18 cellular contexts compared by ENCODE assay signal in genomic region chr11:115653076-115653475, GRCh38.
"Had no signal": no experiment of that assay in that cellular context is flagged by ENCODE, and none has a peak within 500 bp of the region (broad histone marks: within the 10 kb centered on the region; RNA-seq: fewer than 3 reads in every experiment).

No MANE protein-coding gene starts in this region.

- H3K9me3 ChIP-seq: heart left ventricle, left ventricle myocardium inferior, spleen, thoracic aorta, vagina had no signal

- H3K36me3 ChIP-seq: brain microvascular endothelial cell, heart left ventricle, left ventricle myocardium inferior, spleen, thoracic aorta, vagina had no signal

- ATAC-seq: activated naive CD4-positive, alpha-beta T cell treated with anti-CD3 and anti-CD28 coated beads, Interleukin-2, amount 50 U/mL, for 72 hours; effector memory CD8-positive, alpha-beta T cell; heart left ventricle; natural killer cell; WTC11 had no signal

- DNase-seq: activated T-cell treated with anti-CD3 and anti-CD28 coated beads, Interleukin-2, amount 50 U/mL, for 1 hour; aorta; brain microvascular endothelial cell; dorsolateral prefrontal cortex; effector memory CD8-positive, alpha-beta T cell; heart left ventricle; left ventricle myocardium inferior; midbrain; natural killer cell; spleen; stimulated activated CD4-positive, alpha-beta T cell treated with anti-CD3 and anti-CD28 coated beads, Interleukin-4, amount 100 ng/mL, for 1 hour; stimulated activated naive CD4-positive, alpha-beta T cell had no signal

- FAIRE-seq: colon, TTC549 had no signal

- H3K27ac ChIP-seq: brain microvascular endothelial cell, dorsolateral prefrontal cortex, heart left ventricle, left ventricle myocardium inferior, spleen, thoracic aorta, vagina had no signal

- H3K27me3 ChIP-seq: brain microvascular endothelial cell, vagina had no signal

- H3K4me1 ChIP-seq: left ventricle myocardium inferior, spleen had no signal

- H3K4me3 ChIP-seq: dorsolateral prefrontal cortex, heart left ventricle, left ventricle myocardium inferior, spleen, thoracic aorta, vagina had no signal
